Comparison of ENCODE assay signal across 9 cellular contexts in the genomic region with DNA sequence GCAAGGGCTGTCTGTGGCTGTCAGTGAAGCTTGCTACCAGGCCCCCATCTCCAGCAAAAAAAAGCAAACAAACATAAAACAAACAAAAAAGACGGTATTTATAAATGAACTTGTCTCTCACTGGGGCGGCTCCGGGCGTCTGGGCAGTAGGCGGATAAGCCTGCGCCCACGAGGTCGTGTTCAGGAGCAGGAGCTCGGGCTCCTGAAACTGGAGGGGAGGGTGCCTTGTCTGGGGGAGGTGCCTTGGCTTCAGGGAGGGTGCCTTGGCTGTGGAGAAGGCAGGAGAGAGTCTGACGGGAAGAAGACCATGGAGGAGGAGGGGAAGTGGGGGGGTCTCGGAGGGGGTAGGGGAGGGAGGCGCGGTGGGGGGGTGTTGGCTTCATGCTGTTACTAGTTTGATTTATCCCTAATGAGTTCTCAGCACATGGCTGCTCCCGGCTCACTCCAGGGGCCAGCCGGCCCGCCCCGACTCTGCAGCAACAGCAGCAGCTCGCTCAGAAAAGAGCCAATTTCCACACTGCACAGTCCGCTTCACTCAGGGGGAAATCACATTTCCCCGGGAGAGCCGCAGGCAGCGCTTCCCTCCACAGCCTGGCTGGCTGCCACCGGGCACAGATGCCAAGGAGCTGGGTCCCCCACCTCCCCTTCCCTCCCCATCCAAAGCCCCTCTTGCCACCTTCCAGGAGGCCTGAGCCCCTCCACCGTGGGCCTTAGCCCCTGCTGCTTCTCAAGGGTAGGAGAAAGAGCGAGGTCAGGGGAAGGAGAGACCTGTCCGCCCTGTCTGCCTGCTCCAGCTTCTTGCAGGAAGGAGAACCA. TPM values are rescaled to one million over a fixed set of nuclear protein-coding genes. Genes with fewer than 3 reads are reported as not detected.
A peak's percentile ranks its signal among the peaks of the same experiment; 100 is the strongest.
DNase-seq lines count a peak whose midpoint lies in the region; ATAC-seq and TF ChIP-seq lines count a peak whose summit lies in the region.
"Had no signal": no experiment of that assay in that cellular context is flagged by ENCODE, and none has a peak within 500 bp of the region (broad histone marks: within the 10 kb centered on the region; RNA-seq: fewer than 3 reads in every experiment).

No MANE protein-coding gene starts in this region.

- H3K36me3 Mint-ChIP-seq in endodermal cell (ENCODE audit: low read depth) (no peaks in the 10 kb centered on the region), type B pancreatic cell (no peaks in the 10 kb centered on the region)
- H3K36me3 Mint-ChIP-seq in activated CD4-positive, alpha-beta memory T cell treated with anti-CD3 and anti-CD28 coated beads, Interleukin-2, amount 10 ng/mL, durations not matched to agents 7 days and 5 days (ENCODE audit: low read depth): no peaks in the 10 kb centered on the region

- ATAC-seq in GM18498 (IDR thresholded peaks at IDR 0.05; ENCODE audit: unreplicated experiment): no peak

- H3K36me3 ChIP-seq in endodermal cell (ENCODE audit: control insufficient read depth, insufficient read depth, low read length) (no peaks in the 10 kb centered on the region), mucosa of rectum (ENCODE audit: control insufficient read depth in 2 of 2, insufficient read depth in 2 of 2, low read length in 2 of 2) (no peaks in the 10 kb centered on the region)

- CTCF ChIA-PET in activated CD4-positive, alpha-beta memory T cell treated with anti-CD3 and anti-CD28 coated beads, Interleukin-2, amount 10 ng/mL, durations not matched to agents 7 days and 5 days (lab: Charles Lee): interaction anchor here (1.0 to 3.3 kb wide), 3 partner anchors 8 to 37 kb away, joined by 3 to 12 read pairs (median 3); no protein-coding TSS in a partner anchor

- H3K4me1 ChIP-seq in endodermal cell (ENCODE audit: control insufficient read depth, insufficient read depth, low read length) (no peaks in the 10 kb centered on the region), mucosa of rectum (ENCODE audit: control insufficient read depth in 2 of 2, insufficient read depth in 2 of 2, low read length in 2 of 2) (peaks cover 10 to 21% of the 10 kb centered on the region in 2 donors)

- no peak overlapping the region for H3K4me3 Mint-ChIP-seq in endodermal cell
- peak overlapping the region; percentile 30 for H3K4me3 Mint-ChIP-seq in type B pancreatic cell
- H3K4me3 Mint-ChIP-seq in activated CD4-positive, alpha-beta memory T cell treated with anti-CD3 and anti-CD28 coated beads, Interleukin-2, amount 10 ng/mL, durations not matched to agents 7 days and 5 days: no peak overlapping the region
- H3K4me3 Mint-ChIP-seq: IgD-negative memory B cell had no signal

- TF ChIP-seq CTCF in endodermal cell (conservative IDR thresholded peaks at IDR 0.05) (no peak), type B pancreatic cell (conservative IDR thresholded peaks at IDR 0.05) (no peak)

- peak; percentile 34 to 63 for DNase-seq in NCI-H2081 (lab: John Stamatoyannopoulos, UW)
- DNase-seq in NCI-H2081 treated with DMSO at 0.1 percent for 48 hours (lab: John Stamatoyannopoulos, UW): no peak
- peak; percentile 48 for DNase-seq in endodermal cell
- no peak for DNase-seq in type B pancreatic cell (ENCODE audit: extremely low spot score, unreplicated experiment)
- no peak for DNase-seq in activated CD4-positive, alpha-beta memory T cell treated with anti-CD3 and anti-CD28 coated beads, Interleukin-2, amount 10 ng/mL, durations not matched to agents 7 days and 5 days
- DNase-seq in stimulated activated CD4-positive, alpha-beta T cell treated with anti-CD3 and anti-CD28 coated beads, Interleukin-4, amount 100 ng/mL, for 1 hour: no peak

- H3K4me1 Mint-ChIP-seq in endodermal cell: peaks cover 13% of the 10 kb centered on the region
- H3K4me1 Mint-ChIP-seq in type B pancreatic cell (ENCODE audit: unreplicated experiment): peaks cover 48% of the 10 kb centered on the region
- peaks cover 6% of the 10 kb centered on the region for H3K4me1 Mint-ChIP-seq in activated CD4-positive, alpha-beta memory T cell treated with anti-CD3 and anti-CD28 coated beads, Interleukin-2, amount 10 ng/mL, durations not matched to agents 7 days and 5 days

- no peak overlapping the region for H3K27ac Mint-ChIP-seq in endodermal cell
- H3K27ac Mint-ChIP-seq in type B pancreatic cell: peak overlapping the region; percentile 50
- H3K27ac Mint-ChIP-seq in activated CD4-positive, alpha-beta memory T cell treated with anti-CD3 and anti-CD28 coated beads, Interleukin-2, amount 10 ng/mL, durations not matched to agents 7 days and 5 days: no peak overlapping the region
- H3K27ac Mint-ChIP-seq: IgD-negative memory B cell had no signal

- 74 to 80% methylated on average over 4 to 26 of the region's 26 CpGs for WGBS in endodermal cell (ENCODE audit: insufficient coverage in 1 of 2, insufficient read length in 1 of 2), 2 experiments

- H3K4me3 ChIP-seq in endodermal cell (ENCODE audit: low read length) (no peak overlapping the region), mucosa of rectum (ENCODE audit: low read length in 2 of 2) (no peak overlapping the region)

- H3K9me3 ChIP-seq in endodermal cell (ENCODE audit: control insufficient read depth, low read length) (no peaks in the 10 kb centered on the region), mucosa of rectum (ENCODE audit: control insufficient read depth in 2 of 2, low read length in 2 of 2) (no peaks in the 10 kb centered on the region)

- H3K9me3 Mint-ChIP-seq in endodermal cell (no peaks in the 10 kb centered on the region), type B pancreatic cell (no peaks in the 10 kb centered on the region)
- H3K9me3 Mint-ChIP-seq in activated CD4-positive, alpha-beta memory T cell treated with anti-CD3 and anti-CD28 coated beads, Interleukin-2, amount 10 ng/mL, durations not matched to agents 7 days and 5 days: no peaks in the 10 kb centered on the region
- H3K9me3 Mint-ChIP-seq: IgD-negative memory B cell had no signal

- H3K27me3 ChIP-seq in endodermal cell (ENCODE audit: control insufficient read depth, insufficient read depth, low read length, poor library complexity, severe bottlenecking): peaks cover 7% of the 10 kb centered on the region
- H3K27me3 ChIP-seq in mucosa of rectum (ENCODE audit: control insufficient read depth in 2 of 2, insufficient read depth in 2 of 2, low read length in 2 of 2): no peaks in the 10 kb centered on the region

- H3K27ac ChIP-seq in endodermal cell (ENCODE audit: low read depth, low read length) (no peak overlapping the region), mucosa of rectum (ENCODE audit: low read depth in 2 of 2, low read length in 2 of 2) (peak overlapping the region; percentile 32 to 58)

- POLR2A ChIA-PET in activated CD4-positive, alpha-beta memory T cell treated with anti-CD3 and anti-CD28 coated beads, Interleukin-2, amount 10 ng/mL, durations not matched to agents 7 days and 5 days (lab: Charles Lee): interaction anchor here (0.8 to 1.2 kb wide), 2 partner anchors 20 to 39 kb away, joined by 3 read pairs; no protein-coding TSS in a partner anchor

- H3K27me3 Mint-ChIP-seq in endodermal cell (ENCODE audit: insufficient read depth) (peaks cover 1% of the 10 kb centered on the region), type B pancreatic cell (no peaks in the 10 kb centered on the region)
- H3K27me3 Mint-ChIP-seq in activated CD4-positive, alpha-beta memory T cell treated with anti-CD3 and anti-CD28 coated beads, Interleukin-2, amount 10 ng/mL, durations not matched to agents 7 days and 5 days: no peaks in the 10 kb centered on the region

- H3K9ac ChIP-seq in endodermal cell (ENCODE audit: extremely low read depth, low read length, poor library complexity, severe bottlenecking) (no peak overlapping the region), mucosa of rectum (ENCODE audit: low read depth in 1 of 2, low read length in 2 of 2) (peak overlapping the region in 1 of 2 donors; percentile 29)

RNA-seq across cellular contexts. Expression of gene PSD4, which starts 38.7 kb away (rescaled TPM):
- total RNA-seq in endodermal cell (10 to 100 TPM in 1 of 2 donors, 1 to 10 TPM in 1; 5.2 to 13.3 TPM), type B pancreatic cell (ENCODE audit: low replicate concordance) (38.8 and 79.1 TPM in 2 replicates)
- 1.6 TPM for polyA plus RNA-seq in endodermal cell (2013, experiment 1 of 2)
- polyA plus RNA-seq in endodermal cell (2013, experiment 2 of 2): 1.7 TPM
- 100 to 1,000 TPM; 261 to 272 TPM for total RNA-seq in activated CD4-positive, alpha-beta memory T cell treated with anti-CD3 and anti-CD28 coated beads, Interleukin-2, amount 10 ng/mL, durations not matched to agents 7 days and 5 days

Comparison
In these comparisons a context has a peak if more than half of its experiments do, and no peak if none do; other contexts are left out.
1. DNase-seq: peak in NCI-H2081 (2 of 2) and endodermal cell (single experiment); none in NCI-H2081 treated with DMSO at 0.1 percent for 48 hours (single experiment), type B pancreatic cell (single experiment), activated CD4-positive, alpha-beta memory T cell treated with anti-CD3 and anti-CD28 coated beads, Interleukin-2, amount 10 ng/mL, durations not matched to agents 7 days and 5 days (single experiment) and stimulated activated CD4-positive, alpha-beta T cell treated with anti-CD3 and anti-CD28 coated beads, Interleukin-4, amount 100 ng/mL, for 1 hour (single experiment).